Comparison of ENCODE assay signal across 1 cellular context in genomic region chr2:74488643-74489481, GRCh38.
TF ChIP-seq lines count a peak whose summit lies in the region.

No MANE protein-coding gene starts in this region.

TF ChIP-seq in HepG2, 621 proteins besides CTCF, POLR2A, EP300 and RAD21 (continued from another document and continues in another):
- TF ChIP-seq, protein P1, sequence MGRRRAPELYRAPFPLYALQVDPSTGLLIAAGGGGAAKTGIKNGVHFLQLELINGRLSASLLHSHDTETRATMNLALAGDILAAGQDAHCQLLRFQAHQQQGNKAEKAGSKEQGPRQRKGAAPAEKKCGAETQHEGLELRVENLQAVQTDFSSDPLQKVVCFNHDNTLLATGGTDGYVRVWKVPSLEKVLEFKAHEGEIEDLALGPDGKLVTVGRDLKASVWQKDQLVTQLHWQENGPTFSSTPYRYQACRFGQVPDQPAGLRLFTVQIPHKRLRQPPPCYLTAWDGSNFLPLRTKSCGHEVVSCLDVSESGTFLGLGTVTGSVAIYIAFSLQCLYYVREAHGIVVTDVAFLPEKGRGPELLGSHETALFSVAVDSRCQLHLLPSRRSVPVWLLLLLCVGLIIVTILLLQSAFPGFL (CRISPR knock-in tag; IDR thresholded peaks at IDR 0.05), result no peak
- TF ChIP-seq IRF9 (CRISPR knock-in tag; IDR thresholded peaks at IDR 0.05; ENCODE audit: borderline replicate concordance) (peak; percentile 35; the same call in 1 of the 2 replicates), GATAD2A (CRISPR knock-in tag; IDR thresholded peaks at IDR 0.05) (peak; percentile 99), ZNF33B (CRISPR knock-in tag; IDR thresholded peaks at IDR 0.05) (peak; percentile 38; the same call in 1 of the 2 replicates), UBTF (CRISPR knock-in tag; IDR thresholded peaks at IDR 0.05) (peak; percentile 44; the same call in 1 of the 2 replicates), ZNF883 (CRISPR knock-in tag; IDR thresholded peaks at IDR 0.05; ENCODE audit: not compliant biosample characterization) (peak; percentile 51), ZNF589 (CRISPR knock-in tag; conservative IDR thresholded peaks at IDR 0.05) (peak; percentile 95; the same call in 1 of the 2 replicates), ZNF281 (CRISPR knock-in tag; IDR thresholded peaks at IDR 0.05; ENCODE audit: borderline replicate concordance) (peak; percentile 70; the same call in 1 of the 2 replicates), HDAC1 (CRISPR knock-in tag; IDR thresholded peaks at IDR 0.05) (peak; percentile 88), RFXANK (CRISPR knock-in tag; IDR thresholded peaks at IDR 0.05) (no peak), CERS6 (CRISPR knock-in tag; IDR thresholded peaks at IDR 0.05) (no peak), MTA3 (CRISPR knock-in tag; IDR thresholded peaks at IDR 0.05) (no peak), TARDBP (CRISPR knock-in tag; IDR thresholded peaks at IDR 0.05) (peak; percentile 94), MLX (CRISPR knock-in tag; IDR thresholded peaks at IDR 0.05) (0 out of 2 replicates have a peak, but pooled peaks have one; percentile 44), ZNF354B (CRISPR knock-in tag; IDR thresholded peaks at IDR 0.05) (0 out of 2 replicates have a peak, but pooled peaks have one; percentile 33), HINFP (CRISPR knock-in tag; IDR thresholded peaks at IDR 0.05; ENCODE audit: low read depth) (0 out of 2 replicates have a peak, but pooled peaks have one; percentile 29), FOXA3 (CRISPR knock-in tag; IDR thresholded peaks at IDR 0.05) (peak; percentile 80), YEATS4 (CRISPR knock-in tag; IDR thresholded peaks at IDR 0.05; ENCODE audit: borderline replicate concordance) (0 out of 2 replicates have a peak, but pooled peaks have one; percentile 32), SOX13 (IDR thresholded peaks at IDR 0.05) (peak; percentile 81), SOX13 (CRISPR knock-in tag; conservative IDR thresholded peaks at IDR 0.05 in 1 of 2, IDR thresholded peaks at IDR 0.05 in 1 of 2) (peak in 1 of 2 experiments; percentile 90; a peak in 2 of 4 replicates), SRF (IDR thresholded peaks at IDR 0.05; ENCODE audit: low read depth, low read length) (0 out of 2 replicates have a peak, but pooled peaks have one; percentile 12), MIXL1 (CRISPR knock-in tag; IDR thresholded peaks at IDR 0.05) (peak; percentile 99), ZNF432 (CRISPR knock-in tag; IDR thresholded peaks at IDR 0.05; ENCODE audit: borderline replicate concordance) (no peak), CREM (IDR thresholded peaks at IDR 0.05) (peak; percentile 94), CREM (CRISPR knock-in tag; IDR thresholded peaks at IDR 0.05) (no peak), GABPA (IDR thresholded peaks at IDR 0.05; ENCODE audit: low read depth, low read length) (no peak), GABPA (CRISPR knock-in tag; IDR thresholded peaks at IDR 0.05; ENCODE audit: low read depth) (peak; percentile 36), KLF6 (CRISPR knock-in tag; IDR thresholded peaks at IDR 0.05) (peak; percentile 53; the same call in 1 of the 2 replicates), MAZ (IDR thresholded peaks at IDR 0.05; ENCODE audit: borderline replicate concordance, low read depth, low read length) (no peak), MAZ (CRISPR knock-in tag; IDR thresholded peaks at IDR 0.05; ENCODE audit: low read depth) (peak; percentile 65)
- TF ChIP-seq, protein P2, sequence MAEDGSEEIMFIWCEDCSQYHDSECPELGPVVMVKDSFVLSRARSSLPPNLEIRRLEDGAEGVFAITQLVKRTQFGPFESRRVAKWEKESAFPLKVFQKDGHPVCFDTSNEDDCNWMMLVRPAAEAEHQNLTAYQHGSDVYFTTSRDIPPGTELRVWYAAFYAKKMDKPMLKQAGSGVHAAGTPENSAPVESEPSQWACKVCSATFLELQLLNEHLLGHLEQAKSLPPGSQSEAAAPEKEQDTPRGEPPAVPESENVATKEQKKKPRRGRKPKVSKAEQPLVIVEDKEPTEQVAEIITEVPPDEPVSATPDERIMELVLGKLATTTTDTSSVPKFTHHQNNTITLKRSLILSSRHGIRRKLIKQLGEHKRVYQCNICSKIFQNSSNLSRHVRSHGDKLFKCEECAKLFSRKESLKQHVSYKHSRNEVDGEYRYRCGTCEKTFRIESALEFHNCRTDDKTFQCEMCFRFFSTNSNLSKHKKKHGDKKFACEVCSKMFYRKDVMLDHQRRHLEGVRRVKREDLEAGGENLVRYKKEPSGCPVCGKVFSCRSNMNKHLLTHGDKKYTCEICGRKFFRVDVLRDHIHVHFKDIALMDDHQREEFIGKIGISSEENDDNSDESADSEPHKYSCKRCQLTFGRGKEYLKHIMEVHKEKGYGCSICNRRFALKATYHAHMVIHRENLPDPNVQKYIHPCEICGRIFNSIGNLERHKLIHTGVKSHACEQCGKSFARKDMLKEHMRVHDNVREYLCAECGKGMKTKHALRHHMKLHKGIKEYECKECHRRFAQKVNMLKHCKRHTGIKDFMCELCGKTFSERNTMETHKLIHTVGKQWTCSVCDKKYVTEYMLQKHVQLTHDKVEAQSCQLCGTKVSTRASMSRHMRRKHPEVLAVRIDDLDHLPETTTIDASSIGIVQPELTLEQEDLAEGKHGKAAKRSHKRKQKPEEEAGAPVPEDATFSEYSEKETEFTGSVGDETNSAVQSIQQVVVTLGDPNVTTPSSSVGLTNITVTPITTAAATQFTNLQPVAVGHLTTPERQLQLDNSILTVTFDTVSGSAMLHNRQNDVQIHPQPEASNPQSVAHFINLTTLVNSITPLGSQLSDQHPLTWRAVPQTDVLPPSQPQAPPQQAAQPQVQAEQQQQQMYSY (CRISPR knock-in tag; IDR thresholded peaks at IDR 0.05), result no peak
- TF ChIP-seq, protein P3, sequence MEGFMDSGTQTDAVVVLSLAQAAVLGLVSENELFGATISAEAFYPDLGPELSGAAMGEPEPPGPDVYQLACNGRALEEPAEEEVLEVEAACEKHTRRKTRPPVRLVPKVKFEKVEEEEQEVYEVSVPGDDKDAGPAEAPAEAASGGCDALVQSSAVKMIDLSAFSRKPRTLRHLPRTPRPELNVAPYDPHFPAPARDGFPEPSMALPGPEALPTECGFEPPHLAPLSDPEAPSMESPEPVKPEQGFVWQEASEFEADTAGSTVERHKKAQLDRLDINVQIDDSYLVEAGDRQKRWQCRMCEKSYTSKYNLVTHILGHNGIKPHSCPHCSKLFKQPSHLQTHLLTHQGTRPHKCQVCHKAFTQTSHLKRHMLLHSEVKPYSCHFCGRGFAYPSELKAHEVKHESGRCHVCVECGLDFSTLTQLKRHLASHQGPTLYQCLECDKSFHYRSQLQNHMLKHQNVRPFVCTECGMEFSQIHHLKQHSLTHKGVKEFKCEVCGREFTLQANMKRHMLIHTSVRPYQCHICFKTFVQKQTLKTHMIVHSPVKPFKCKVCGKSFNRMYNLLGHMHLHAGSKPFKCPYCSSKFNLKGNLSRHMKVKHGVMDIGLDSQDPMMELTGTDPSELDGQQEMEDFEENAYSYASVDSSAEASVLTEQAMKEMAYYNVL (CRISPR knock-in tag; IDR thresholded peaks at IDR 0.05; ENCODE audit: borderline replicate concordance), result peak; percentile 76; the same call in 1 of the 2 replicates
- TF ChIP-seq, protein P4, sequence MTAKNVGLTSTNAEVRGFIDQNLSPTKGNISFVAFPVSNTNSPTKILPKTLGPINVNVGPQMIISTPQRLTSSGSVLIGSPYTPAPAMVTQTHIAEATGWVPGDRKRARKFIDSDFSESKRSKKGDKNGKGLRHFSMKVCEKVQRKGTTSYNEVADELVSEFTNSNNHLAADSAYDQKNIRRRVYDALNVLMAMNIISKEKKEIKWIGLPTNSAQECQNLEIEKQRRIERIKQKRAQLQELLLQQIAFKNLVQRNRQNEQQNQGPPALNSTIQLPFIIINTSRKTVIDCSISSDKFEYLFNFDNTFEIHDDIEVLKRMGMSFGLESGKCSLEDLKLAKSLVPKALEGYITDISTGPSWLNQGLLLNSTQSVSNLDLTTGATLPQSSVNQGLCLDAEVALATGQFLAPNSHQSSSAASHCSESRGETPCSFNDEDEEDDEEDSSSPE (CRISPR knock-in tag; IDR thresholded peaks at IDR 0.05), result peak; percentile 37; the same call in 1 of the 2 replicates
- TF ChIP-seq, protein P5, sequence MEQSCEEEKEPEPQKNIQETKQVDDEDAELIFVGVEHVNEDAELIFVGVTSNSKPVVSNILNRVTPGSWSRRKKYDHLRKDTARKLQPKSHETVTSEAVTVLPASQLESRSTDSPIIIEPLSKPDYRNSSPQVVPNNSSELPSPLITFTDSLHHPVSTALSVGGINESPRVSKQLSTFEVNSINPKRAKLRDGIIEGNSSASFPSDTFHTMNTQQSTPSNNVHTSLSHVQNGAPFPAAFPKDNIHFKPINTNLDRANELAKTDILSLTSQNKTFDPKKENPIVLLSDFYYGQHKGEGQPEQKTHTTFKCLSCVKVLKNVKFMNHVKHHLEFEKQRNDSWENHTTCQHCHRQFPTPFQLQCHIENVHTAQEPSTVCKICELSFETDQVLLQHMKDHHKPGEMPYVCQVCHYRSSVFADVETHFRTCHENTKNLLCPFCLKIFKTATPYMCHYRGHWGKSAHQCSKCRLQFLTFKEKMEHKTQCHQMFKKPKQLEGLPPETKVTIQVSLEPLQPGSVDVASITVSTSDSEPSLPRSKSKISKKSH (CRISPR knock-in tag; IDR thresholded peaks at IDR 0.05; ENCODE audit: borderline replicate concordance), result no peak
